In the genomic region with DNA sequence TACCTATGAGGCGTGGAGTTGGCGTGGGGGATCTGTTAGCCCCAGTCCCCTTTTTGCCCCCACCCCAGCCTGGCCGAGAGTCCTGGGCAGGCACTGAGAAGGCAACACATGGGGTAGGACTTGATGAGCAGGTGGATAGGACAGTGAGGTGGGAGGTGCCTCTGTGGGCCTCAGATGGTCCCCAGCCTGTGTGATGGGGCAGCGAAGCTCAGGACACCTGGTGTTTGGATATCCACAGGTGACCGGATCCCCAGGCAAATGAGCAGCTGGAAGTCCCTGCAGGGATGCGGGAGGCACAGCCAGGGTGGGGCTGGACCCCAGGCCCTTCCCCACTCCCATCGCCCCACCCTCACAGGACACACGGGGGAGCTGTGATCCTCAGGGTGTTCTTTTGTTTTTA, we compare ENCODE assay signal across 16 cellular contexts. TPM values are rescaled to one million over a fixed set of nuclear protein-coding genes. Genes with fewer than 3 reads are reported as not detected.
DNase-seq lines count a peak whose midpoint lies in the region; ATAC-seq, FAIRE-seq and TF ChIP-seq lines count a peak whose summit lies in the region.
"Had no signal": no experiment of that assay in that cellular context is flagged by ENCODE, and none has a peak within 500 bp of the region (broad histone marks: within the 10 kb centered on the region; RNA-seq: fewer than 3 reads in every experiment).

No MANE protein-coding gene starts in this region.

- H3K4me1 ChIP-seq in HEK293 (ENCODE audit: control insufficient read depth, insufficient read depth, low read length) (no peaks in the 10 kb centered on the region), spleen (no peaks in the 10 kb centered on the region)

- POLR2A ChIA-PET in HEK293 (lab: Yijun Ruan, JAX), result no interaction called here

- TF ChIP-seq CTCF in HEK293 (tag by site-specific recombination; IDR thresholded peaks at IDR 0.05), result no peak
- no peak for TF ChIP-seq CTCF in mesothelial cell of epicardium (IDR thresholded peaks at IDR 0.05; ENCODE audit: unreplicated experiment)
- no peak for TF ChIP-seq CTCF in spleen (IDR thresholded peaks at IDR 0.05 in 8 of 11, conservative IDR thresholded peaks at IDR 0.05 in 3 of 11)

- H3K27me3 ChIP-seq in spleen (replicated peaks in 1 of 7), result peaks cover 0 to 52% (median 0%) of the 10 kb centered on the region in 7 donors

- no peaks in the 10 kb centered on the region for H3K36me3 Mint-ChIP-seq in mesothelial cell of epicardium

- peak overlapping the region; percentile 88 for H3K27ac Mint-ChIP-seq in mesothelial cell of epicardium
- H3K27ac Mint-ChIP-seq: activated T-helper 17 cell treated with anti-CD3 and anti-CD28 coated beads, Interleukin-2, amount 50 U/mL, for 72 hours had no signal

- no peaks in the 10 kb centered on the region for H3K9me3 ChIP-seq in HEK293 (ENCODE audit: control insufficient read depth, insufficient read depth, low read depth, low read length)
- H3K9me3 ChIP-seq in spleen, result no peaks in the 10 kb centered on the region

- 77 to 90% (median 87%) methylated on average over 8 of the region's 8 CpGs for WGBS in spleen, 5 donors

- no peak for ATAC-seq in HG02610 (IDR thresholded peaks at IDR 0.05; ENCODE audit: unreplicated experiment)
- ATAC-seq: activated T-helper 17 cell treated with anti-CD3 and anti-CD28 coated beads, Interleukin-2, amount 50 U/mL, for 72 hours had no signal

- TF ChIP-seq POLR2A in spleen (IDR thresholded peaks at IDR 0.05), result no peak

- H3K9me3 Mint-ChIP-seq in mesothelial cell of epicardium, result no peaks in the 10 kb centered on the region
- H3K9me3 Mint-ChIP-seq: activated T-helper 17 cell treated with anti-CD3 and anti-CD28 coated beads, Interleukin-2, amount 50 U/mL, for 72 hours had no signal

- H3K4me3 Mint-ChIP-seq in mesothelial cell of epicardium, result no peak overlapping the region
- H3K4me3 Mint-ChIP-seq: activated T-helper 17 cell treated with anti-CD3 and anti-CD28 coated beads, Interleukin-2, amount 50 U/mL, for 72 hours had no signal

- peaks cover 72% of the 10 kb centered on the region for H3K4me1 Mint-ChIP-seq in mesothelial cell of epicardium
- H3K4me1 Mint-ChIP-seq: activated T-helper 17 cell treated with anti-CD3 and anti-CD28 coated beads, Interleukin-2, amount 50 U/mL, for 72 hours had no signal

- no peak overlapping the region for H3K27ac ChIP-seq in HEK293 (ENCODE audit: extremely low read depth, low read depth, low read length)
- peak overlapping the region; percentile 71 for H3K27ac ChIP-seq in caudate nucleus (ENCODE audit: low read depth, low read length)
- H3K27ac ChIP-seq in spleen, result peak overlapping the region in 6 of 8 donors; percentile 7 to 62 (median 42)

- no peak for FAIRE-seq in RCC 7860 (lab: Jason Lieb, UNC)

- peaks cover 0 to 22% of the 10 kb centered on the region in 2 experiments; a peak in 1 of 3 replicates for H3K36me3 ChIP-seq in HEK293 (ENCODE audit: control insufficient read depth in 2 of 2, insufficient read depth in 1 of 2, low read length in 2 of 2)
- H3K36me3 ChIP-seq in spleen, result no peaks in the 10 kb centered on the region

- no peak overlapping the region for H3K4me3 ChIP-seq in HEK293 (ENCODE audit: low read depth, low read length)
- H3K4me3 ChIP-seq in spleen, result no peak overlapping the region
- H3K4me3 ChIP-seq: lung had no signal

- no peaks in the 10 kb centered on the region for H3K27me3 Mint-ChIP-seq in mesothelial cell of epicardium (ENCODE audit: low read depth)

- DNase-seq in caudate nucleus (lab: John Stamatoyannopoulos, UW), result no peak
- no peak for DNase-seq in mesothelial cell of epicardium (ENCODE audit: low spot score in 2 of 2, unreplicated experiment in 2 of 2)
- no peak for DNase-seq in spleen
- no peak for DNase-seq in cortex of kidney (lab: John Stamatoyannopoulos, UW)
- no peak for DNase-seq in RCC 7860 (ENCODE audit: low spot score)
- no peak for DNase-seq in anterior cingulate cortex (lab: John Stamatoyannopoulos, UW)
- DNase-seq: activated CD4-positive, alpha-beta T cell treated with anti-CD3 and anti-CD28 coated beads, Interleukin-2, amount 50 U/mL, for 48 hours; C1 segment of cervical spinal cord; DND-41; NCI-H1436 treated with DMSO at 0.1 percent for 48 hours; NCI-H524; stimulated activated CD4-positive, alpha-beta T cell treated with anti-CD3 and anti-CD28 coated beads, Interleukin-2, amount 100 ng/mL, for 48 hours had no signal

- CTCF ChIA-PET in HEK293 (lab: Yijun Ruan, JAX), result interaction anchor here (0.6 to 1.0 kb wide), 3 partner anchors 9 to 66 kb away, joined by 3 to 4 read pairs (median 3); partner anchors contain the start of gene FBLN1

- intact Hi-C loops in spleen (cut with DNase I; ENCODE audit: low total_unique reads), result no loop called here

TF ChIP-seq in HEK293, 187 proteins besides CTCF, POLR2A, EP300 and RAD21:
- TF ChIP-seq ZIC2 (tag by site-specific recombination; IDR thresholded peaks at IDR 0.05), result peak; percentile 86
- TF ChIP-seq, protein P1, sequence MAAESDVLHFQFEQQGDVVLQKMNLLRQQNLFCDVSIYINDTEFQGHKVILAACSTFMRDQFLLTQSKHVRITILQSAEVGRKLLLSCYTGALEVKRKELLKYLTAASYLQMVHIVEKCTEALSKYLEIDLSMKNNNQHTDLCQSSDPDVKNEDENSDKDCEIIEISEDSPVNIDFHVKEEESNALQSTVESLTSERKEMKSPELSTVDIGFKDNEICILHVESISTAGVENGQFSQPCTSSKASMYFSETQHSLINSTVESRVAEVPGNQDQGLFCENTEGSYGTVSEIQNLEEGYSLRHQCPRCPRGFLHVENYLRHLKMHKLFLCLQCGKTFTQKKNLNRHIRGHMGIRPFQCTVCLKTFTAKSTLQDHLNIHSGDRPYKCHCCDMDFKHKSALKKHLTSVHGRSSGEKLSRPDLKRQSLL (tag by site-specific recombination; IDR thresholded peaks at IDR 0.05), result no peak
- TF ChIP-seq ZNF10 (tag by site-specific recombination; IDR thresholded peaks at IDR 0.05), result no peak
- TF ChIP-seq ZBTB20 (tag by site-specific recombination; IDR thresholded peaks at IDR 0.05), result no peak
TF ChIP-seq in HEK293: peak in this region for 1.

RNA-seq across cellular contexts. Expression of gene FBLN1, which starts 9.7 kb away (rescaled TPM):
- total RNA-seq in mesothelial cell of epicardium, result 283 to 297 TPM (median 296 TPM) in 3 replicates
- total RNA-seq in spleen, result 10 to 100 TPM in 5 of 7 donors, 1 to 10 TPM in 2; 5.2 to 20.3 (median 13.5) TPM
- 10 to 100 TPM in 1 of 3 donors, 1 to 10 TPM in 2; 1.9 to 10.4 (median 6.1) TPM for polyA plus RNA-seq in spleen

Comparison
In these comparisons a context has a peak if more than half of its experiments do, and no peak if none do; other contexts are left out.
1. RNA of gene FBLN1, which starts 9.7 kb away (total RNA-seq): 283 to 297 TPM in mesothelial cell of epicardium; 5.2 to 20.3 TPM in spleen; every median in the first group is over 10 times any median in the second.